ENCODE assay signal across 11 cellular contexts in the genomic region with DNA sequence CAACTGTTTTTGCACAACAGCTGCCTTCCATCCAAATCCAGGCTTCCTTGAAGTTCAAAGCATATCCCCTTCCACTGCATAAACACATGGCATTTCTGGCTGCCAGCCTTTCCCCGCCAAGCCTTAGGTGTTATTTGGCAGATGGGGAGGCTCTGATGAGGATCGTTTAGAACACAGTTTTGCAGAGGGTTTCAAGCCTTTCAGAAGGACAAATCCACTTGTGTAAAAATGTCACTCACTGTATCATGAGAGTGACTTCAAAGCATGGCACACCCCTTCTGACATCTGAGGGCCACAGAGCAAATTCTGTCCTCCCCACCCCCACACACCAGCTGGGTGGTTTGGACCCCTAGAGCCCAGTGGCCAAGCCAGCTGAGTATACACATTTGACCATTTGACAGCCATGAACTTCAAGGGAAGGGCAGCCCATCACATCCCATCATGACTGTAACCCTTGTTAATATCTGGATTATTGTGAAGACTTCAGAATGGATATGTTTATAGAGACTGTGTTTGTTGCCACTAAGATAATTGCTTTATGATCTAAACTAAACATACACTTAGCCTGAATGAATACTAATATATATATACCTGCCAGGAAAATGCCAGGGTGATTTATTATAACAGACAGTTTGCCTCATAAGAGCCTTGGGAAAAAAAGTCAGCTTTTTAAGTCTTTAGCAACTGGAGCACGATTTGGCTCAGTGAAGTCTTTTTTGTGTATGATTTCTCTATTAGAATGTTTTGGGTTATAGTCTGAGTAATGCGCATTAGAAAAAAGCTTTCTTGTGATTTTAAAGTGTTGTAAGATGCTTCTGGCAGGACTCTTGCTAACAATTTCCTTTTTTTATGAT. TPM values are rescaled to one million over a fixed set of nuclear protein-coding genes. Genes with fewer than 3 reads are reported as not detected.
DNase-seq lines count a peak whose midpoint lies in the region; ATAC-seq and TF ChIP-seq lines count a peak whose summit lies in the region.
"Had no signal": no experiment of that assay in that cellular context is flagged by ENCODE, and none has a peak within 500 bp of the region (broad histone marks: within the 10 kb centered on the region; RNA-seq: fewer than 3 reads in every experiment).

No MANE protein-coding gene starts in this region.

- H3K27ac ChIP-seq in stomach smooth muscle (ENCODE audit: low read length), result peak overlapping the region; percentile 55

- ATAC-seq in HG03342 (IDR thresholded peaks at IDR 0.05; ENCODE audit: unreplicated experiment), result no peak
- ATAC-seq in stimulated activated naive CD8-positive, alpha-beta T cell treated with anti-CD3 and anti-CD28 coated beads, Interleukin-15, Interleukin-2, amounts not matched to agents 100 U/mL and 50 U/mL, for 24 hours, result no peak

- H3K36me3 ChIP-seq in stomach smooth muscle (ENCODE audit: control insufficient read depth in 2 of 2, insufficient read depth in 2 of 2, low read length in 2 of 2), result no peaks in the 10 kb centered on the region

- H3K9me3 ChIP-seq in stomach smooth muscle (ENCODE audit: control insufficient read depth in 2 of 2, low read length in 2 of 2), result no peaks in the 10 kb centered on the region

- peaks cover 2% of the 10 kb centered on the region for H3K27me3 Mint-ChIP-seq in HFFc6 (ENCODE audit: insufficient read depth)

- no peak overlapping the region for H3K4me3 ChIP-seq in stomach smooth muscle (ENCODE audit: low read length in 2 of 2)

- peaks cover 57% of the 10 kb centered on the region for H3K4me1 ChIP-seq in stomach smooth muscle (ENCODE audit: control insufficient read depth, insufficient read depth, low read length)

- H3K4me3 Mint-ChIP-seq in HFFc6, result no peak overlapping the region
- H3K4me3 Mint-ChIP-seq: T-helper 1 cell treated with Interleukin-12 subunit alpha and Interleukin-12 subunit beta and Interleukin-4 antibody, amounts not matched to agents 30 μg/mL and 1 μg/mL, for 36 hours had no signal

- no peak for TF ChIP-seq CTCF in HFFc6 (IDR thresholded peaks at IDR 0.05)

- no peak for DNase-seq in HFFc6
- DNase-seq in NCI-H69 (lab: John Stamatoyannopoulos, UW), result peak; percentile 98
- peak; percentile 32 for DNase-seq in fibroblast of peridontal ligament (ENCODE audit: extremely low read depth)
- DNase-seq in stimulated activated naive CD8-positive, alpha-beta T cell treated with anti-CD3 and anti-CD28 coated beads, Interleukin-15, Interleukin-2, amounts not matched to agents 100 U/mL and 50 U/mL, for 24 hours, result no peak
- DNase-seq in HUDEP-2 (lab: John Stamatoyannopoulos, UW; ENCODE audit: unreplicated experiment in 76 of 76), result no peak
- DNase-seq: activated CD4-positive, alpha-beta T cell treated with anti-CD3 and anti-CD28 coated beads, Interleukin-2, amount 50 U/mL, for 48 hours; activated naive CD4-positive, alpha-beta T cell; KBM-7 had no signal

- H3K27ac Mint-ChIP-seq in HFFc6, result peak overlapping the region; percentile 36; the same call in 1 of the 2 replicates
- H3K27ac Mint-ChIP-seq: T-helper 1 cell treated with Interleukin-12 subunit alpha and Interleukin-12 subunit beta and Interleukin-4 antibody, amounts not matched to agents 30 μg/mL and 1 μg/mL, for 36 hours had no signal

- no peaks in the 10 kb centered on the region for H3K9me3 Mint-ChIP-seq in HFFc6
- H3K9me3 Mint-ChIP-seq: T-helper 1 cell treated with Interleukin-12 subunit alpha and Interleukin-12 subunit beta and Interleukin-4 antibody, amounts not matched to agents 30 μg/mL and 1 μg/mL, for 36 hours had no signal

- no peaks in the 10 kb centered on the region for H3K27me3 ChIP-seq in stomach smooth muscle (ENCODE audit: control insufficient read depth in 1 of 2, insufficient read depth in 2 of 2, low read length in 2 of 2)

- no peak overlapping the region for H3K9ac ChIP-seq in stomach smooth muscle (ENCODE audit: low read length in 2 of 2)

- H3K4me1 Mint-ChIP-seq in HFFc6 (ENCODE audit: low read depth), result peaks cover 67% of the 10 kb centered on the region

- peaks cover 39% of the 10 kb centered on the region for H3K36me3 Mint-ChIP-seq in HFFc6 (ENCODE audit: low read depth)

RNA-seq across cellular contexts. Expression of a gene that starts 31.9 kb away (rescaled TPM):
- 100 to 1,000 TPM; 199 to 346 (median 326) TPM for total RNA-seq in HFFc6 (2021; fragmentation: NEBNext Ultra II Directional; extraction: Animal tissue kit (Norgen Biotek cat#: 25700))

Comparison
In these comparisons a context has a peak if more than half of its experiments do, and no peak if none do; other contexts are left out.
1. DNase-seq: peak in NCI-H69 (single experiment) and fibroblast of peridontal ligament (single experiment); none in HFFc6 (single experiment), stimulated activated naive CD8-positive, alpha-beta T cell treated with anti-CD3 and anti-CD28 coated beads, Interleukin-15, Interleukin-2, amounts not matched to agents 100 U/mL and 50 U/mL, for 24 hours (single experiment) and HUDEP-2 (0 of 76).